9 cellular contexts compared by ENCODE assay signal in the genomic region with DNA sequence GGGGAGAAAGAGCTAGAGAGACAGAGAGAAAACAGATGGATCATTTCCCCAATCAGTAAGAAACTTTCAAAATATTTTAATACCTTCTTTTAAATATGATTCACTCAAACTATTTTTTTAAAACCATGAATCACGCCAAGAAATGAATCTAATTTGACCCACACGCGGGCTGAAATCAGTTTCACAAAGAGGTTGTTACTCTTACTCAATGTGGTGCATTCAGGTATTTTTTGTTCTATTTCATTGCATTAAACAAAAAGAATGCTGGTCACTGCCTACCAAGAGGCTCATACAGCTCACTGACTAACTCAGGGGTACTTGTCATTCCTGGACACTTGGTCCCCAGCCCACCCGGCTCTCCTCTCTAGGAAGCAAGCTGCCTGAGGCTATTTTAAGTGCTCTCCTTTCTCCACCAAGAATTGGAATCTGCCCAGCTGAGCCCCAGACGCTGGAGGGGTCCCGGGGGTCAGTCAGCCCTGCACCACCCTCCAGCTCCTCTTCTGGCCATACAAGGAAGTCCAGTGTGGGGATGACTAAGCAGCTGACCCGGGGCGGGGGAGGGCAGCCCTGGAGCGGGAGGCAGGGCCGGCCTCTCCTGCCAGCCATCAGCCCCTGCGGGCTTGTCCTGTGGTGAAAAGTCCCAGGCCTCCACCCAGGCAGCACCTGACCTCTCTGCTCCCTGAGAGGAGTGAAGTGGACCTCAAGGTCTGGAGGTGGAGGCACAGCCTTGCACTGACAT. TPM values are rescaled to one million over a fixed set of nuclear protein-coding genes. Genes with fewer than 3 reads are reported as not detected.
DNase-seq lines count a peak whose midpoint lies in the region; ATAC-seq and TF ChIP-seq lines count a peak whose summit lies in the region.
"Had no signal": no experiment of that assay in that cellular context is flagged by ENCODE, and none has a peak within 500 bp of the region (broad histone marks: within the 10 kb centered on the region; RNA-seq: fewer than 3 reads in every experiment).

No MANE protein-coding gene starts in this region.

- H3K4me1 Mint-ChIP-seq in Calu3 (ENCODE audit: low read depth, unreplicated experiment) (peaks cover 39% of the 10 kb centered on the region), glutamatergic neuron (ENCODE audit: low read depth, unreplicated experiment) (peaks cover 11% of the 10 kb centered on the region), osteocyte (ENCODE audit: unreplicated experiment) (peaks cover 63% of the 10 kb centered on the region)

- H3K27ac Mint-ChIP-seq in Calu3 (ENCODE audit: unreplicated experiment) (peak overlapping the region; percentile 92), glutamatergic neuron (ENCODE audit: unreplicated experiment) (peak overlapping the region; percentile 38), osteocyte (ENCODE audit: unreplicated experiment) (peak overlapping the region; percentile 97)

- H3K36me3 Mint-ChIP-seq in Calu3 (ENCODE audit: insufficient read depth, unreplicated experiment) (no peaks in the 10 kb centered on the region), glutamatergic neuron (ENCODE audit: unreplicated experiment) (peaks cover 7% of the 10 kb centered on the region), osteocyte (ENCODE audit: unreplicated experiment) (no peaks in the 10 kb centered on the region)

- no peak overlapping the region for H3K4me3 Mint-ChIP-seq in Calu3 (ENCODE audit: low read depth, unreplicated experiment)
- H3K4me3 Mint-ChIP-seq in glutamatergic neuron (ENCODE audit: unreplicated experiment) = no peak overlapping the region
- peak overlapping the region; percentile 60 for H3K4me3 Mint-ChIP-seq in osteocyte (ENCODE audit: unreplicated experiment)

- TF ChIP-seq CTCF in Calu3 (IDR thresholded peaks at IDR 0.05; ENCODE audit: unreplicated experiment) (no peak), glutamatergic neuron (IDR thresholded peaks at IDR 0.05; ENCODE audit: partially characterized antibody, unreplicated experiment) (peak; percentile 32), osteocyte (IDR thresholded peaks at IDR 0.05) (peak; percentile 47)

- intact Hi-C loops in Calu3 (cut with micrococcal nuclease; ENCODE audit: unreplicated experiment) = no loop called here

- no peak for ATAC-seq in HG03457 (IDR thresholded peaks at IDR 0.05; ENCODE audit: unreplicated experiment)

- BruUV-seq in Calu3 (replicated peaks; lab: Mats Ljungman, UMichigan) = no TSS peak

- CTCF ChIA-PET in Calu3 (lab: Charles Lee) = interaction anchor here (0.7 to 1.7 kb wide), 5 partner anchors 11 to 117 kb away, joined by 3 to 5 read pairs (median 4); no protein-coding TSS in a partner anchor

- H3K9me3 Mint-ChIP-seq in Calu3 (ENCODE audit: low read depth, unreplicated experiment) = no peaks in the 10 kb centered on the region
- peaks cover 8% of the 10 kb centered on the region for H3K9me3 Mint-ChIP-seq in glutamatergic neuron (ENCODE audit: unreplicated experiment)
- no peaks in the 10 kb centered on the region for H3K9me3 Mint-ChIP-seq in osteocyte (ENCODE audit: unreplicated experiment)

- no peaks in the 10 kb centered on the region for H3K27me3 Mint-ChIP-seq in Calu3 (ENCODE audit: unreplicated experiment)
- no peaks in the 10 kb centered on the region for H3K27me3 Mint-ChIP-seq in glutamatergic neuron (ENCODE audit: unreplicated experiment)
- H3K27me3 Mint-ChIP-seq in osteocyte (ENCODE audit: unreplicated experiment) = no peaks in the 10 kb centered on the region

- DNase-seq in Calu3 (peak; percentile 83), T1000 (lab: John Stamatoyannopoulos, UW) (peak; percentile 8), glutamatergic neuron (peak; percentile 89), osteocyte (ENCODE audit: extremely low spot score, unreplicated experiment) (peak; percentile 91), NCI-H128 (lab: John Stamatoyannopoulos, UW; ENCODE audit: unreplicated experiment) (no peak)
- no peak for DNase-seq in activated CD8-positive, alpha-beta memory T cell treated with anti-CD3 and anti-CD28 coated beads, Interleukin-2, amount 50 U/mL, for 48 hours
- DNase-seq in effector CD4-positive, alpha-beta T cell = no peak
- DNase-seq: activated naive CD4-positive, alpha-beta T cell treated with anti-CD3 and anti-CD28 coated beads, Interleukin-2, amount 50 U/mL, for 16 hours had no signal

RNA-seq across cellular contexts. Expression of a gene that starts 21.7 kb away (rescaled TPM):
- total RNA-seq in Calu3 (2022) (253 and 272 TPM in 2 replicates), glutamatergic neuron (ENCODE audit: unreplicated experiment) (24.2 TPM), osteocyte (150 and 158 TPM in 2 replicates)

Comparison
In these comparisons a context has a peak if more than half of its experiments do, and no peak if none do; other contexts are left out.
1. DNase-seq: peak in Calu3 (single experiment), T1000 (single experiment), glutamatergic neuron (single experiment) and osteocyte (single experiment); none in NCI-H128 (single experiment), activated CD8-positive, alpha-beta memory T cell treated with anti-CD3 and anti-CD28 coated beads, Interleukin-2, amount 50 U/mL, for 48 hours (single experiment) and effector CD4-positive, alpha-beta T cell (single experiment).
2. H3K27ac Mint-ChIP-seq: peak in every context shown above with its lines; median percentile 97 in osteocyte; 92 in Calu3; 38 in glutamatergic neuron.